13 cellular contexts compared by ENCODE assay signal in the genomic region with DNA sequence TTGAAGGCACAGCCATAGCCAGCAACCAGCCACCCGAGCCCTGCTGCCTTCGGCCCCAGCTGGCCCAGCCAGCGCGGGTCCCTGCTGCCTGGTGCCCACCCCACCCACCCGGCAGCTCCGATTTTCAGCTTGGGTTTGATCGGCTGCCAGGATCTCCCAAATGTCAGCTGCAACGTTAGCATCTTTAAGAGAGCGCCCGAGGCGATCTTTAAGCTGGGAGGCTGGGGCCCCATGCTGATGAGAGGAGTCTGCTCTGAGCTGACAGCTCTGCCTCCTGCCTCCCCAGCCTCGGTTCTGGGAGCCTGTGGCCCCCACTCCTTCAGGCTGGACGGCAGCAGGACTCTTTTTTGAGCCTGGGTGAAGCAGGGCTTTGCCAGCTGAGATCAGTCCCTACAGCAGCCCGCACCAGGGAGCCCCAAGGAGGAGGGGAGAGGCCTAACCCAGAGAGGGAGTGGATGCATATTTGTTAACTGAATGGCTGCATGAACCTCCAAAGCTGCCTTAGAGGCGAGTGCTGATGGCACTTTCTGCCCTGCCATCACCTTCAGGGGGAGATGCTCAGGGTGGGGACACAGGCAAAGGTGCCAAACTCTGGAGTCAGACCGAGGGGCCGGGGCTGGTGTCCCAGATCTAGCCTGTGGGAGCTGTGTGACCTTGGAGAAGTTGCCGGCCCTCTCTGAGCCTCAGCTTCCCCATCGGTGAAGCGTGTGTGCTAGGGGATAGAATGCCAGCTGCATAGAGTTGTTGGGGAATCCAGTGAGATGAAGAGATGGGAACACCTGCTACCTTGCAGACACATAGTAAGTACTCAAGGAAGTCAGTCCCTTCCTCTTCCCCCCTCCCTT.
DNase-seq lines count a peak whose midpoint lies in the region; TF ChIP-seq lines count a peak whose summit lies in the region.
"Had no signal": no experiment of that assay in that cellular context is flagged by ENCODE, and none has a peak within 500 bp of the region (broad histone marks: within the 10 kb centered on the region; RNA-seq: fewer than 3 reads in every experiment).

No MANE protein-coding gene starts in this region.

- H3K4me2 ChIP-seq in BLaER1 treated with 17β-estradiol and CSF1 and Interleukin-3, amounts not matched to agents 10 nM and 100 nM: peak overlapping the region in 7 of 11 experiments; percentile 12 to 53 (median 39); a peak in 11 of 22 replicates

- H4K20me1 ChIP-seq in BLaER1 treated with 17β-estradiol and CSF1 and Interleukin-3, amounts not matched to agents 10 nM and 100 nM: no peaks in the 10 kb centered on the region

- H3K27me3 Mint-ChIP-seq in nephron (ENCODE audit: low read depth): no peaks in the 10 kb centered on the region
- H3K27me3 Mint-ChIP-seq: activated CD4-positive, alpha-beta memory T cell treated with anti-CD3 and anti-CD28 coated beads for 36 hours had no signal

- no peak overlapping the region for H3K27ac ChIP-seq in BLaER1 treated with 17β-estradiol and CSF1 and Interleukin-3, amounts not matched to agents 10 nM and 100 nM

- no peak for TF ChIP-seq CTCF in nephron (IDR thresholded peaks at IDR 0.05; ENCODE audit: unreplicated experiment in 3 of 3)

- peaks cover 42 to 67% (median 60%) of the 10 kb centered on the region in 10 experiments for H3K4me1 ChIP-seq in BLaER1 treated with 17β-estradiol and CSF1 and Interleukin-3, amounts not matched to agents 10 nM and 100 nM
- H3K4me1 ChIP-seq in adipocyte (ENCODE audit: control insufficient read depth, insufficient read depth, low read length): peaks cover 28% of the 10 kb centered on the region

- H3K36me3 ChIP-seq in BLaER1 treated with 17β-estradiol and CSF1 and Interleukin-3, amounts not matched to agents 10 nM and 100 nM: no peaks in the 10 kb centered on the region
- H3K36me3 ChIP-seq in adipocyte (ENCODE audit: control insufficient read depth, insufficient read depth, low read length, severe bottlenecking): no peaks in the 10 kb centered on the region

- H3K27me3 ChIP-seq in BLaER1 treated with 17β-estradiol and CSF1 and Interleukin-3, amounts not matched to agents 10 nM and 100 nM: no peaks in the 10 kb centered on the region
- H3K27me3 ChIP-seq in adipocyte (replicated peaks; ENCODE audit: control insufficient read depth, insufficient read depth, low read length): no peaks in the 10 kb centered on the region

- H3K9ac ChIP-seq in BLaER1 treated with 17β-estradiol and CSF1 and Interleukin-3, amounts not matched to agents 10 nM and 100 nM: 0 out of 22 replicates have a peak overlapping the region, but pooled peaks of 2 of the 11 experiments have one; percentile 13 to 41
- no peak overlapping the region for H3K9ac ChIP-seq in adipocyte (ENCODE audit: low read length)

- H3K36me3 Mint-ChIP-seq in nephron (ENCODE audit: low read depth): no peaks in the 10 kb centered on the region
- H3K36me3 Mint-ChIP-seq: activated CD4-positive, alpha-beta memory T cell treated with anti-CD3 and anti-CD28 coated beads for 36 hours had no signal

- H3K4me3 Mint-ChIP-seq in nephron: no peak overlapping the region
- H3K4me3 Mint-ChIP-seq: activated CD4-positive, alpha-beta memory T cell treated with anti-CD3 and anti-CD28 coated beads for 36 hours; nephron progenitor cell had no signal

- H3K4me1 Mint-ChIP-seq in nephron: peaks cover 47% of the 10 kb centered on the region

- no peaks in the 10 kb centered on the region for H3K9me3 Mint-ChIP-seq in nephron
- H3K9me3 Mint-ChIP-seq: nephron progenitor cell had no signal

- H3K27ac Mint-ChIP-seq in nephron: peak overlapping the region; percentile 74 to 87 (median 87)
- H3K27ac Mint-ChIP-seq: nephron progenitor cell had no signal

- H3K4me3 ChIP-seq in BLaER1 treated with 17β-estradiol and CSF1 and Interleukin-3, amounts not matched to agents 10 nM and 100 nM: no peak overlapping the region
- H3K4me3 ChIP-seq in adipocyte (ENCODE audit: low read length): no peak overlapping the region

- DNase-seq in ELF-1 (ENCODE audit: low read depth, low spot score) (peak; percentile 74), adipocyte (ENCODE audit: low read depth) (peak; percentile 70), globus pallidus (ENCODE audit: low spot score) (no peak), middle frontal gyrus (ENCODE audit: extremely low spot score, low spot score) (no peak), ecto neural progenitor cell (ENCODE audit: low spot score) (no peak)
- DNase-seq: activated CD4-positive, alpha-beta memory T cell treated with anti-CD3 and anti-CD28 coated beads for 36 hours; central memory CD4-positive, alpha-beta T cell; erythroblast; NCI-H1092 treated with DMSO at 0.1 percent for 48 hours; nephron progenitor cell; PC-3 had no signal

- no peaks in the 10 kb centered on the region for H3K9me3 ChIP-seq in BLaER1 treated with 17β-estradiol and CSF1 and Interleukin-3, amounts not matched to agents 10 nM and 100 nM (replicated peaks in 1 of 11)
- H3K9me3 ChIP-seq in adipocyte (ENCODE audit: control insufficient read depth, low read length): no peaks in the 10 kb centered on the region

Comparison
In these comparisons a context has a peak if more than half of its experiments do, and no peak if none do; other contexts are left out.
1. DNase-seq: peak in ELF-1 (single experiment) and adipocyte (single experiment); none in globus pallidus (single experiment), middle frontal gyrus (single experiment) and ecto neural progenitor cell (single experiment).